Comparison of ENCODE assay signal across 14 cellular contexts in the genomic region with DNA sequence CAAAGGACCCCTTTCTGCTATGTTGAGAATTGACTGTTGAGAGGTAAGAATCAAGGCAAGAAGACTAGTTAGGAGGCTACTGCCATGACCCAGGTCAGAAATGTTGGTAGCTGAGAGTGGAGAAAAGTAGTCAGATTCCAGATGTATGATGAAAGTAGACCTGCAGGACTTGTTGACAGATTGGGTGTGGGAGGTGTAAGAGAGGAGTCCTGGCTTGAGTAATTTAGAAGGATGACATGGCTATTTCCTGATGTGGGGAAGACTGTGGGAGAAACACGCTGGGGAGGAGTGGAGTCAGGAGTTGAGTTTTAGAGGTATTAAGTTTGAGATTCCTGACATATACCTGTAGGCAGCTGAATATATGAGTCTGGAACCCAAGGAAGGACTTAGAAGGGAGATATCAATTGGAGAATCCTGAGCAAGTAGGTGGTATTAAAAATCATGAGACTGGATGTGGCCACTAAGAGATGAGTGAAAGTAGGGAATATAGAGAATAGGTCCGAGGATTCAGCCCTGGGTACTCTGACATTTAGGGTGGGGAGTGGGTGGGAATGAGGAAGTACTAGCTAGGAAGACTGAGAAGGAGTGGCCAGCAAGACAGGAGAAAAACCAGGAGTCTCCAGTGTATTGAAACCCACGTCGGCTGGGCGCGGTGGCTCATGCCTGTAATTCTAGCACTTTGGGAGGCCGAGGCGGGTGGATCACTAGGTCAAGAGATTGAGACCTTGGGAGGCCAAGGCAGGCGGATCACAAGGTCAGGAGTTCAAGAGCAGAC. TPM values are rescaled to one million over a fixed set of nuclear protein-coding genes. Genes with fewer than 3 reads are reported as not detected.
A peak's percentile ranks its signal among the peaks of the same experiment; 100 is the strongest.
DNase-seq lines count a peak whose midpoint lies in the region; ATAC-seq and TF ChIP-seq lines count a peak whose summit lies in the region.
"Had no signal": no experiment of that assay in that cellular context is flagged by ENCODE, and none has a peak within 500 bp of the region (broad histone marks: within the 10 kb centered on the region; RNA-seq: fewer than 3 reads in every experiment).

No MANE protein-coding gene starts in this region.

- no peaks in the 10 kb centered on the region for H4K20me1 ChIP-seq in GM23248 (ENCODE audit: insufficient read depth)

- peak; percentile 84 for DNase-seq in GM23248
- no peak for DNase-seq in activated T-helper 1 cell treated with anti-CD3 and anti-CD28 coated beads, Interleukin-12 subunit alpha, Interleukin-12 subunit beta, Interleukin-2, Interleukin-4 antibody, amounts not matched to agents 30 ng/mL and 10 ng/mL and 1 ng/mL, durations not matched to agents 14 hours and 24 hours and 36 hours (ENCODE audit: low spot score)
- DNase-seq in fibroblast of villous mesenchyme (ENCODE audit: low read depth): peak; percentile 61
- DNase-seq in GM10266 (ENCODE audit: extremely low spot score): no peak
- DNase-seq in activated CD4-positive, CD25-positive, alpha-beta regulatory T cell treated with anti-CD3 and anti-CD28 coated beads, Interleukin-2, amount 50 U/mL, for 72 hours: no peak
- DNase-seq: activated CD4-positive, alpha-beta T cell treated with anti-CD3 and anti-CD28 coated beads, Interleukin-2, amount 50 U/mL, for 48 hours; CD8-positive, alpha-beta T cell; GDM1; mesendoderm had no signal

- intact Hi-C loops in activated T-helper 1 cell treated with anti-CD3 and anti-CD28 coated beads, Interleukin-12 subunit alpha, Interleukin-12 subunit beta, Interleukin-2, Interleukin-4 antibody, amounts not matched to agents 30 ng/mL and 10 ng/mL and 1 ng/mL, durations not matched to agents 14 hours and 24 hours and 36 hours (cut with micrococcal nuclease): no loop called here

- H3K79me2 ChIP-seq in GM23248 (ENCODE audit: insufficient read depth): no peaks in the 10 kb centered on the region

- peaks cover 37% of the 10 kb centered on the region for H3K4me1 ChIP-seq in GM23248 (ENCODE audit: insufficient read depth)
- H3K4me1 ChIP-seq: ascending aorta had no signal

- H3K9me3 ChIP-seq in GM23248 (ENCODE audit: low read depth): no peaks in the 10 kb centered on the region
- H3K9me3 ChIP-seq: ascending aorta had no signal

- ATAC-seq in stimulated activated memory B cell treated with anti-CD40 and anti-IgM and Interleukin-4, amounts not matched to agents 10 μg/mL and 1 μg/mL and 100 μg/mL, for 72 hours: no peak
- no peak for ATAC-seq in GM18870 (IDR thresholded peaks at IDR 0.05; ENCODE audit: unreplicated experiment)
- ATAC-seq: CD8-positive, alpha-beta T cell; GM23338 had no signal

- H3K36me3 ChIP-seq in GM23248 (ENCODE audit: low read depth): no peaks in the 10 kb centered on the region
- H3K36me3 ChIP-seq: ascending aorta had no signal

- in situ Hi-C loops in GM23248 (cut with MboI): no loop called here

- H3K36me3 Mint-ChIP-seq in activated T-helper 1 cell treated with anti-CD3 and anti-CD28 coated beads, Interleukin-12 subunit alpha, Interleukin-12 subunit beta, Interleukin-2, Interleukin-4 antibody, amounts not matched to agents 30 ng/mL and 10 ng/mL and 1 ng/mL, durations not matched to agents 14 hours and 24 hours and 36 hours (ENCODE audit: low read depth): peaks cover 2% of the 10 kb centered on the region
- no peaks in the 10 kb centered on the region for H3K36me3 Mint-ChIP-seq in stimulated activated memory B cell treated with anti-CD40 and anti-IgM and Interleukin-4, amounts not matched to agents 10 μg/mL and 1 μg/mL and 100 μg/mL, for 72 hours
- H3K36me3 Mint-ChIP-seq: CD8-positive, alpha-beta T cell had no signal

- peaks cover 5% of the 10 kb centered on the region for H3K9me3 Mint-ChIP-seq in activated T-helper 1 cell treated with anti-CD3 and anti-CD28 coated beads, Interleukin-12 subunit alpha, Interleukin-12 subunit beta, Interleukin-2, Interleukin-4 antibody, amounts not matched to agents 30 ng/mL and 10 ng/mL and 1 ng/mL, durations not matched to agents 14 hours and 24 hours and 36 hours
- peaks cover 3% of the 10 kb centered on the region for H3K9me3 Mint-ChIP-seq in stimulated activated memory B cell treated with anti-CD40 and anti-IgM and Interleukin-4, amounts not matched to agents 10 μg/mL and 1 μg/mL and 100 μg/mL, for 72 hours
- H3K9me3 Mint-ChIP-seq: CD8-positive, alpha-beta T cell had no signal

- H3K4me3 Mint-ChIP-seq in activated T-helper 1 cell treated with anti-CD3 and anti-CD28 coated beads, Interleukin-12 subunit alpha, Interleukin-12 subunit beta, Interleukin-2, Interleukin-4 antibody, amounts not matched to agents 30 ng/mL and 10 ng/mL and 1 ng/mL, durations not matched to agents 14 hours and 24 hours and 36 hours: no peak overlapping the region
- H3K4me3 Mint-ChIP-seq in stimulated activated memory B cell treated with anti-CD40 and anti-IgM and Interleukin-4, amounts not matched to agents 10 μg/mL and 1 μg/mL and 100 μg/mL, for 72 hours: no peak overlapping the region
- H3K4me3 Mint-ChIP-seq: CD8-positive, alpha-beta T cell; GM23338 had no signal

- H3K27ac Mint-ChIP-seq in activated T-helper 1 cell treated with anti-CD3 and anti-CD28 coated beads, Interleukin-12 subunit alpha, Interleukin-12 subunit beta, Interleukin-2, Interleukin-4 antibody, amounts not matched to agents 30 ng/mL and 10 ng/mL and 1 ng/mL, durations not matched to agents 14 hours and 24 hours and 36 hours: peak overlapping the region; percentile 42
- peak overlapping the region; percentile 95 for H3K27ac Mint-ChIP-seq in stimulated activated memory B cell treated with anti-CD40 and anti-IgM and Interleukin-4, amounts not matched to agents 10 μg/mL and 1 μg/mL and 100 μg/mL, for 72 hours
- H3K27ac Mint-ChIP-seq: CD8-positive, alpha-beta T cell; GM23338 had no signal

- peaks cover 31% of the 10 kb centered on the region for H3F3A ChIP-seq in GM23248 (ENCODE audit: insufficient read depth)

- peak overlapping the region; percentile 39 for H3K4me2 ChIP-seq in GM23248 (ENCODE audit: unreplicated experiment)
- H3K4me2 ChIP-seq: GM23338 had no signal

- H3K4me3 ChIP-seq in GM23248 (no peak overlapping the region), fibroblast of villous mesenchyme (ENCODE audit: low read depth, low read length) (no peak overlapping the region)
- H3K4me3 ChIP-seq: ascending aorta, GM23338, SK-N-MC had no signal

- no peak overlapping the region for H2AFZ ChIP-seq in GM23248
- H2AFZ ChIP-seq: GM23338 had no signal

- H3K9ac ChIP-seq in GM23248: no peak overlapping the region

- H3K27ac ChIP-seq in GM23248: peak overlapping the region; percentile 74
- H3K27ac ChIP-seq: ascending aorta, SK-N-MC had no signal

- H3K27me3 ChIP-seq in GM23248 (replicated peaks; ENCODE audit: insufficient read depth): no peaks in the 10 kb centered on the region
- H3K27me3 ChIP-seq: ascending aorta had no signal

- H3K9me2 ChIP-seq in GM23248 (ENCODE audit: insufficient read depth): no peaks in the 10 kb centered on the region

- WGBS in GM23248 (ENCODE audit: low coverage in 1 of 2, low lambda C conversion rate in 2 of 2, missing lambda C conversion rate in 2 of 2), 2 experiments: 74 to 75% methylated on average over 9 of the region's 9 CpGs

- peaks cover 36% of the 10 kb centered on the region for H3K4me1 Mint-ChIP-seq in activated T-helper 1 cell treated with anti-CD3 and anti-CD28 coated beads, Interleukin-12 subunit alpha, Interleukin-12 subunit beta, Interleukin-2, Interleukin-4 antibody, amounts not matched to agents 30 ng/mL and 10 ng/mL and 1 ng/mL, durations not matched to agents 14 hours and 24 hours and 36 hours (ENCODE audit: low read depth)
- H3K4me1 Mint-ChIP-seq in stimulated activated memory B cell treated with anti-CD40 and anti-IgM and Interleukin-4, amounts not matched to agents 10 μg/mL and 1 μg/mL and 100 μg/mL, for 72 hours: peaks cover 48% of the 10 kb centered on the region

- H3K27me3 Mint-ChIP-seq in activated T-helper 1 cell treated with anti-CD3 and anti-CD28 coated beads, Interleukin-12 subunit alpha, Interleukin-12 subunit beta, Interleukin-2, Interleukin-4 antibody, amounts not matched to agents 30 ng/mL and 10 ng/mL and 1 ng/mL, durations not matched to agents 14 hours and 24 hours and 36 hours (ENCODE audit: insufficient read depth): no peaks in the 10 kb centered on the region
- no peaks in the 10 kb centered on the region for H3K27me3 Mint-ChIP-seq in stimulated activated memory B cell treated with anti-CD40 and anti-IgM and Interleukin-4, amounts not matched to agents 10 μg/mL and 1 μg/mL and 100 μg/mL, for 72 hours

- TF ChIP-seq CTCF in fibroblast of villous mesenchyme (IDR thresholded peaks at IDR 0.05; ENCODE audit: insufficient read depth, low read depth, low read length) (no peak), GM10266 (IDR thresholded peaks at IDR 0.05; ENCODE audit: control insufficient read depth, insufficient read depth, low read depth, missing control alignments) (no peak)

RNA-seq across cellular contexts. Expression of a gene that starts 12.6 kb away (rescaled TPM):
- 124 and 132 TPM in 2 replicates for total RNA-seq in GM23248 (2014; rRNA removed; shearing (Covaris generic))
- polyA plus RNA-seq in GM23248 (2016; fragmentation: Nextera tagmentation; extraction: Ambion mirVana): 119 and 123 TPM in 2 replicates
- 120 and 127 TPM in 2 replicates for total RNA-seq in activated T-helper 1 cell treated with anti-CD3 and anti-CD28 coated beads, Interleukin-12 subunit alpha, Interleukin-12 subunit beta, Interleukin-2, Interleukin-4 antibody, amounts not matched to agents 30 ng/mL and 10 ng/mL and 1 ng/mL, durations not matched to agents 14 hours and 24 hours and 36 hours
- 71.2 and 118 TPM in 2 replicates for total RNA-seq in fibroblast of villous mesenchyme

RNA-seq across cellular contexts. Expression of a gene that starts 15.1 kb away (rescaled TPM):
- 5.2 and 5.4 TPM in 2 replicates for total RNA-seq in GM23248 (2014; rRNA removed; shearing (Covaris generic))
- polyA plus RNA-seq in GM23248 (2016; fragmentation: Nextera tagmentation; extraction: Ambion mirVana): 3.4 and 3.8 TPM in 2 replicates
- 4.0 and 4.8 TPM in 2 replicates for total RNA-seq in activated T-helper 1 cell treated with anti-CD3 and anti-CD28 coated beads, Interleukin-12 subunit alpha, Interleukin-12 subunit beta, Interleukin-2, Interleukin-4 antibody, amounts not matched to agents 30 ng/mL and 10 ng/mL and 1 ng/mL, durations not matched to agents 14 hours and 24 hours and 36 hours
- 9.3 and 14.7 TPM in 2 replicates for total RNA-seq in fibroblast of villous mesenchyme

Comparison
In these comparisons a context has a peak if more than half of its experiments do, and no peak if none do; other contexts are left out.
1. DNase-seq: peak in GM23248 (single experiment) and fibroblast of villous mesenchyme (single experiment); none in activated T-helper 1 cell treated with anti-CD3 and anti-CD28 coated beads, Interleukin-12 subunit alpha, Interleukin-12 subunit beta, Interleukin-2, Interleukin-4 antibody, amounts not matched to agents 30 ng/mL and 10 ng/mL and 1 ng/mL, durations not matched to agents 14 hours and 24 hours and 36 hours (single experiment), GM10266 (single experiment) and activated CD4-positive, CD25-positive, alpha-beta regulatory T cell treated with anti-CD3 and anti-CD28 coated beads, Interleukin-2, amount 50 U/mL, for 72 hours (single experiment).